In genomic region chr2:83113953-83114352, GRCh38 we compare ENCODE assay signal across 15 cellular contexts.
"Had no signal": no experiment of that assay in that cellular context is flagged by ENCODE, and none has a peak within 500 bp of the region (broad histone marks: within the 10 kb centered on the region; RNA-seq: fewer than 3 reads in every experiment).

No MANE protein-coding gene starts in this region.

- H3K36me3 ChIP-seq: gastrocnemius medialis, left ventricle myocardium inferior, right lobe of liver had no signal

- H3K4me3 ChIP-seq: coronary artery, gastrocnemius medialis, left ventricle myocardium inferior, psoas muscle, right lobe of liver had no signal

- DNase-seq: effector CD4-positive, alpha-beta T cell; endodermal cell; gastrocnemius medialis; islet precursor cell; left ventricle myocardium inferior; mesendoderm; naive thymus-derived CD4-positive, alpha-beta T cell; nephron progenitor cell; psoas muscle; retina; right lobe of liver; small intestine; stimulated activated CD4-positive, alpha-beta T cell treated with anti-CD3 and anti-CD28 coated beads, Interleukin-12 subunit alpha, Interleukin-12 subunit beta, amount 100 ng/mL, for 4 hours; stimulated activated naive CD4-positive, alpha-beta T cell treated with Interleukin-2 at 50 U/mL for 16 hours had no signal

- H3K27me3 ChIP-seq: gastrocnemius medialis, right lobe of liver had no signal

- H3K9me3 ChIP-seq: gastrocnemius medialis, left ventricle myocardium inferior, psoas muscle, right lobe of liver had no signal

- H3K27ac ChIP-seq: coronary artery, gastrocnemius medialis, left ventricle myocardium inferior, psoas muscle, right lobe of liver had no signal

- H3K4me1 ChIP-seq: gastrocnemius medialis, left ventricle myocardium inferior, psoas muscle, right lobe of liver had no signal

- ATAC-seq: gastrocnemius medialis; naive thymus-derived CD4-positive, alpha-beta T cell; right lobe of liver had no signal
